1 cellular context compared by ENCODE assay signal in the genomic region with DNA sequence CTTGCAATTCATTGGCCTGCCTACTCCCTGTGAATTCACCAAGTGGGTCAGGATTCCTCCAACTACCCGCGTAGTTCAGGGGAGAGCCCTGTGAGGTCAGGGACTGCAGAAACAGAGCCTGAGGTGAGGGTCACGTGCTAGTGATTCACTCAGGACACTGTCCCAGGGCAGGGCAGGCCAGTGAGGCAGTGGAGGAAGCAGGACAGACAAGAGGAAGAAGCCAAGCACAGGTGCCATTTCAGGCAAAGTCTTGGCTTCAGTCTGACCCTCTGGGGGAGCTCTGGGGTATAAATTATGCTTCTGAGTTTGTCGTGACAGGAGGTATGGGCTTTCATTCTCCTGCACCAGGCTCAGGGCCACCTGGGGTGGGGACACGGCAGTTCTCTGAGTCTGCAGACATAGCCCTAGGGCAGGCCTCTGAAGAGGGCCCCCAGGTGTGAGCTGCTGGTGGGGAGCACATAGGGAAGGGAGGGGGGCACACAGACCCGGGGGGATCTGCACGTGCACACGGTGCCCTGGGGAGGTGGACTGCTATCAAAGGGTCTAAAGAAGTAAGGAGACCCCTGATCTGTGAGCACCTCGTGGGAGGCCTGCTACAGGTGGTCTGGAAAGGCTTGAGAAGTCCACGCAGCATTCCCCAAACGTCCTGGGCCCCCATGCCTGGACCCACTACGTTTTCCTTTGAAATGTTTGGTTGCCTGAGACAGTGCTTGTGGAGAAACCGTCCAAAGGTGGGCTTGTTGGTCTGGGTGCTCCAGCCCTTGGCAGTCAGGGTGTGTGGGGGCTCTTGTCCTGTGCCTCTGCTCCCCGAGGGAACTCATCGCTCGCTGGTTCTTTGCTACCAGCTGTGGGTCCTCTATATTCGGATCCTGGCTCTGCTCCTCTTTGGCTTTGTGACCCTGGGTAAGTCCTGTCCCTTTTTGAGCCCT.
TF ChIP-seq lines count a peak whose summit lies in the region.

No MANE protein-coding gene starts in this region.

TF ChIP-seq in GM23338, 12 proteins besides CTCF, POLR2A, EP300 and RAD21 (continued from another document):
- TF ChIP-seq, protein P1, sequence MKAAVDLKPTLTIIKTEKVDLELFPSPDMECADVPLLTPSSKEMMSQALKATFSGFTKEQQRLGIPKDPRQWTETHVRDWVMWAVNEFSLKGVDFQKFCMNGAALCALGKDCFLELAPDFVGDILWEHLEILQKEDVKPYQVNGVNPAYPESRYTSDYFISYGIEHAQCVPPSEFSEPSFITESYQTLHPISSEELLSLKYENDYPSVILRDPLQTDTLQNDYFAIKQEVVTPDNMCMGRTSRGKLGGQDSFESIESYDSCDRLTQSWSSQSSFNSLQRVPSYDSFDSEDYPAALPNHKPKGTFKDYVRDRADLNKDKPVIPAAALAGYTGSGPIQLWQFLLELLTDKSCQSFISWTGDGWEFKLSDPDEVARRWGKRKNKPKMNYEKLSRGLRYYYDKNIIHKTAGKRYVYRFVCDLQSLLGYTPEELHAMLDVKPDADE (IDR thresholded peaks at IDR 0.05), result no peak
- TF ChIP-seq, protein P2, sequence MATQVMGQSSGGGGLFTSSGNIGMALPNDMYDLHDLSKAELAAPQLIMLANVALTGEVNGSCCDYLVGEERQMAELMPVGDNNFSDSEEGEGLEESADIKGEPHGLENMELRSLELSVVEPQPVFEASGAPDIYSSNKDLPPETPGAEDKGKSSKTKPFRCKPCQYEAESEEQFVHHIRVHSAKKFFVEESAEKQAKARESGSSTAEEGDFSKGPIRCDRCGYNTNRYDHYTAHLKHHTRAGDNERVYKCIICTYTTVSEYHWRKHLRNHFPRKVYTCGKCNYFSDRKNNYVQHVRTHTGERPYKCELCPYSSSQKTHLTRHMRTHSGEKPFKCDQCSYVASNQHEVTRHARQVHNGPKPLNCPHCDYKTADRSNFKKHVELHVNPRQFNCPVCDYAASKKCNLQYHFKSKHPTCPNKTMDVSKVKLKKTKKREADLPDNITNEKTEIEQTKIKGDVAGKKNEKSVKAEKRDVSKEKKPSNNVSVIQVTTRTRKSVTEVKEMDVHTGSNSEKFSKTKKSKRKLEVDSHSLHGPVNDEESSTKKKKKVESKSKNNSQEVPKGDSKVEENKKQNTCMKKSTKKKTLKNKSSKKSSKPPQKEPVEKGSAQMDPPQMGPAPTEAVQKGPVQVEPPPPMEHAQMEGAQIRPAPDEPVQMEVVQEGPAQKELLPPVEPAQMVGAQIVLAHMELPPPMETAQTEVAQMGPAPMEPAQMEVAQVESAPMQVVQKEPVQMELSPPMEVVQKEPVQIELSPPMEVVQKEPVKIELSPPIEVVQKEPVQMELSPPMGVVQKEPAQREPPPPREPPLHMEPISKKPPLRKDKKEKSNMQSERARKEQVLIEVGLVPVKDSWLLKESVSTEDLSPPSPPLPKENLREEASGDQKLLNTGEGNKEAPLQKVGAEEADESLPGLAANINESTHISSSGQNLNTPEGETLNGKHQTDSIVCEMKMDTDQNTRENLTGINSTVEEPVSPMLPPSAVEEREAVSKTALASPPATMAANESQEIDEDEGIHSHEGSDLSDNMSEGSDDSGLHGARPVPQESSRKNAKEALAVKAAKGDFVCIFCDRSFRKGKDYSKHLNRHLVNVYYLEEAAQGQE (IDR thresholded peaks at IDR 0.05; ENCODE audit: unreplicated experiment), result no peak
- TF ChIP-seq EZH2 (IDR thresholded peaks at IDR 0.05; ENCODE audit: low read depth, unreplicated experiment), result no peak
- TF ChIP-seq JUNB (IDR thresholded peaks at IDR 0.05; ENCODE audit: unreplicated experiment), result no peak
- TF ChIP-seq, protein P3, sequence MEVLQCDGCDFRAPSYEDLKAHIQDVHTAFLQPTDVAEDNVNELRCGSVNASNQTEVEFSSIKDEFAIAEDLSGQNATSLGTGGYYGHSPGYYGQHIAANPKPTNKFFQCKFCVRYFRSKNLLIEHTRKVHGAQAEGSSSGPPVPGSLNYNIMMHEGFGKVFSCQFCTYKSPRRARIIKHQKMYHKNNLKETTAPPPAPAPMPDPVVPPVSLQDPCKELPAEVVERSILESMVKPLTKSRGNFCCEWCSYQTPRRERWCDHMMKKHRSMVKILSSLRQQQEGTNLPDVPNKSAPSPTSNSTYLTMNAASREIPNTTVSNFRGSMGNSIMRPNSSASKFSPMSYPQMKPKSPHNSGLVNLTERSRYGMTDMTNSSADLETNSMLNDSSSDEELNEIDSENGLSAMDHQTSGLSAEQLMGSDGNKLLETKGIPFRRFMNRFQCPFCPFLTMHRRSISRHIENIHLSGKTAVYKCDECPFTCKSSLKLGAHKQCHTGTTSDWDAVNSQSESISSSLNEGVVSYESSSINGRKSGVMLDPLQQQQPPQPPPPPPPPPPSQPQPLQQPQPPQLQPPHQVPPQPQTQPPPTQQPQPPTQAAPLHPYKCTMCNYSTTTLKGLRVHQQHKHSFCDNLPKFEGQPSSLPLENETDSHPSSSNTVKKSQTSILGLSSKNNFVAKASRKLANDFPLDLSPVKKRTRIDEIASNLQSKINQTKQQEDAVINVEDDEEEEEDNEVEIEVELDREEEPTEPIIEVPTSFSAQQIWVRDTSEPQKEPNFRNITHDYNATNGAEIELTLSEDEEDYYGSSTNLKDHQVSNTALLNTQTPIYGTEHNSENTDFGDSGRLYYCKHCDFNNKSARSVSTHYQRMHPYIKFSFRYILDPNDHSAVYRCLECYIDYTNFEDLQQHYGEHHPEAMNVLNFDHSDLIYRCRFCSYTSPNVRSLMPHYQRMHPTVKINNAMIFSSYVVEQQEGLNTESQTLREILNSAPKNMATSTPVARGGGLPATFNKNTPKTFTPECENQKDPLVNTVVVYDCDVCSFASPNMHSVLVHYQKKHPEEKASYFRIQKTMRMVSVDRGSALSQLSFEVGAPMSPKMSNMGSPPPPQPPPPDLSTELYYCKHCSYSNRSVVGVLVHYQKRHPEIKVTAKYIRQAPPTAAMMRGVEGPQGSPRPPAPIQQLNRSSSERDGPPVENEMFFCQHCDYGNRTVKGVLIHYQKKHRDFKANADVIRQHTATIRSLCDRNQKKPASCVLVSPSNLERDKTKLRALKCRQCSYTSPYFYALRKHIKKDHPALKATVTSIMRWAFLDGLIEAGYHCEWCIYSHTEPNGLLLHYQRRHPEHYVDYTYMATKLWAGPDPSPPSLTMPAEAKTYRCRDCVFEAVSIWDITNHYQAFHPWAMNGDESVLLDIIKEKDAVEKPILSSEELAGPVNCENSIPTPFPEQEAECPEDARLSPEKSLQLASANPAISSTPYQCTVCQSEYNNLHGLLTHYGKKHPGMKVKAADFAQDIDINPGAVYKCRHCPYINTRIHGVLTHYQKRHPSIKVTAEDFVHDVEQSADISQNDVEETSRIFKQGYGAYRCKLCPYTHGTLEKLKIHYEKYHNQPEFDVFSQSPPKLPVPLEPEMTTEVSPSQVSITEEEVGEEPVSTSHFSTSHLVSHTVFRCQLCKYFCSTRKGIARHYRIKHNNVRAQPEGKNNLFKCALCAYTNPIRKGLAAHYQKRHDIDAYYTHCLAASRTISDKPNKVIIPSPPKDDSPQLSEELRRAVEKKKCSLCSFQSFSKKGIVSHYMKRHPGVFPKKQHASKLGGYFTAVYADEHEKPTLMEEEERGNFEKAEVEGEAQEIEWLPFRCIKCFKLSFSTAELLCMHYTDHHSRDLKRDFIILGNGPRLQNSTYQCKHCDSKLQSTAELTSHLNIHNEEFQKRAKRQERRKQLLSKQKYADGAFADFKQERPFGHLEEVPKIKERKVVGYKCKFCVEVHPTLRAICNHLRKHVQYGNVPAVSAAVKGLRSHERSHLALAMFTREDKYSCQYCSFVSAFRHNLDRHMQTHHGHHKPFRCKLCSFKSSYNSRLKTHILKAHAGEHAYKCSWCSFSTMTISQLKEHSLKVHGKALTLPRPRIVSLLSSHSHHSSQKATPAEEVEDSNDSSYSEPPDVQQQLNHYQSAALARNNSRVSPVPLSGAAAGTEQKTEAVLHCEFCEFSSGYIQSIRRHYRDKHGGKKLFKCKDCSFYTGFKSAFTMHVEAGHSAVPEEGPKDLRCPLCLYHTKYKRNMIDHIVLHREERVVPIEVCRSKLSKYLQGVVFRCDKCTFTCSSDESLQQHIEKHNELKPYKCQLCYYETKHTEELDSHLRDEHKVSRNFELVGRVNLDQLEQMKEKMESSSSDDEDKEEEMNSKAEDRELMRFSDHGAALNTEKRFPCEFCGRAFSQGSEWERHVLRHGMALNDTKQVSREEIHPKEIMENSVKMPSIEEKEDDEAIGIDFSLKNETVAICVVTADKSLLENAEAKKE (CRISPR knock-in tag; IDR thresholded peaks at IDR 0.05), result no peak
